19 cellular contexts compared by ENCODE assay signal in genomic region chr11:63548178-63548577, GRCh38. TPM values are rescaled to one million over a fixed set of nuclear protein-coding genes. Genes with fewer than 3 reads are reported as not detected.
"Had no signal": no experiment of that assay in that cellular context is flagged by ENCODE, and none has a peak within 500 bp of the region (broad histone marks: within the 10 kb centered on the region; RNA-seq: fewer than 3 reads in every experiment).

No MANE protein-coding gene starts in this region.

- H3K27ac ChIP-seq: ovary, SK-N-MC, testis, upper lobe of right lung had no signal

- DNase-seq: activated CD4-positive, alpha-beta T cell treated with anti-CD3 and anti-CD28 coated beads, Interleukin-2, amount 10 ng/mL, durations not matched to agents 24 days and 14 days; activated naive CD4-positive, alpha-beta T cell treated with anti-CD3 and anti-CD28 coated beads, Interleukin-2, amount 50 U/mL, for 16 hours; anterior cingulate cortex; left colon; ovary; stimulated activated CD4-positive, alpha-beta T cell treated with anti-CD3 and anti-CD28 coated beads, Interleukin-15, amount 100 ng/mL, for 24 hours; stimulated activated CD4-positive, alpha-beta T cell treated with anti-CD3 and anti-CD28 coated beads, Interleukin-4, amount 100 ng/mL, for 24 hours; stimulated activated naive CD8-positive, alpha-beta T cell treated with anti-CD3 and anti-CD28 coated beads, Interleukin-15, amount 100 ng/mL, for 72 hours; T-helper 1 cell; testis; upper lobe of right lung had no signal

- ATAC-seq: left colon; stimulated activated naive CD8-positive, alpha-beta T cell treated with anti-CD3 and anti-CD28 coated beads, Interleukin-15, amount 100 ng/mL, for 72 hours; upper lobe of right lung; WTC11 had no signal

- H3K36me3 ChIP-seq: ovary had no signal

- H3K4me3 Mint-ChIP-seq: activated CD4-positive, alpha-beta T cell treated with anti-CD3 and anti-CD28 coated beads, Interleukin-2, amount 10 ng/mL, durations not matched to agents 24 days and 14 days; neural crest cell; stimulated activated naive CD8-positive, alpha-beta T cell treated with anti-CD3 and anti-CD28 coated beads, Interleukin-15, amount 100 ng/mL, for 72 hours; WTC11 had no signal

- H3K27ac Mint-ChIP-seq: activated CD4-positive, alpha-beta T cell treated with anti-CD3 and anti-CD28 coated beads, Interleukin-2, amount 10 ng/mL, durations not matched to agents 24 days and 14 days; activated T-helper 2 cell treated with anti-CD3 and anti-CD28 coated beads, Interferon-gamma antibody, Interleukin-2, Interleukin-4, amounts not matched to agents 10 μg/mL and 5 μg/mL and 100 μg/mL, durations not matched to agents 14 hours and 24 hours and 36 hours; stimulated activated naive CD8-positive, alpha-beta T cell treated with anti-CD3 and anti-CD28 coated beads, Interleukin-15, amount 100 ng/mL, for 72 hours; WTC11 had no signal

- H3K27me3 ChIP-seq: ovary, testis, upper lobe of right lung had no signal

- H3K4me1 ChIP-seq: testis had no signal

- H3K27me3 Mint-ChIP-seq: activated CD4-positive, alpha-beta T cell treated with anti-CD3 and anti-CD28 coated beads, Interleukin-2, amount 10 ng/mL, durations not matched to agents 24 days and 14 days; stimulated activated naive CD8-positive, alpha-beta T cell treated with anti-CD3 and anti-CD28 coated beads, Interleukin-15, amount 100 ng/mL, for 72 hours had no signal

- FAIRE-seq: bronchial epithelial cell had no signal

- H3K9me3 ChIP-seq: ovary, testis, upper lobe of right lung had no signal

- H3K9me3 Mint-ChIP-seq: activated CD4-positive, alpha-beta T cell treated with anti-CD3 and anti-CD28 coated beads, Interleukin-2, amount 10 ng/mL, durations not matched to agents 24 days and 14 days; activated T-helper 2 cell treated with anti-CD3 and anti-CD28 coated beads, Interferon-gamma antibody, Interleukin-2, Interleukin-4, amounts not matched to agents 10 μg/mL and 5 μg/mL and 100 μg/mL, durations not matched to agents 14 hours and 24 hours and 36 hours; neural crest cell; stimulated activated naive CD8-positive, alpha-beta T cell treated with anti-CD3 and anti-CD28 coated beads, Interleukin-15, amount 100 ng/mL, for 72 hours had no signal

- H3K4me3 ChIP-seq: ovary, SK-N-MC, testis, upper lobe of right lung had no signal

RNA-seq across cellular contexts. Expression of gene PLAAT4, which starts 11.6 kb away (rescaled TPM):
- total RNA-seq: neural crest cell had no signal

RNA-seq across cellular contexts. Expression of gene PLAAT2, which starts 15.0 kb away (rescaled TPM):
- total RNA-seq: activated CD4-positive, alpha-beta T cell treated with anti-CD3 and anti-CD28 coated beads, Interleukin-2, amount 10 ng/mL, durations not matched to agents 24 days and 14 days; activated T-helper 2 cell treated with anti-CD3 and anti-CD28 coated beads, Interferon-gamma antibody, Interleukin-2, Interleukin-4, amounts not matched to agents 10 μg/mL and 5 μg/mL and 100 μg/mL, durations not matched to agents 14 hours and 24 hours and 36 hours; fibroblast of lung; glomerular endothelial cell; neural crest cell; skeletal muscle tissue had no signal
- polyA plus RNA-seq: fibroblast of lung had no signal

RNA-seq across cellular contexts. Expression of gene LGALS12, which starts 42.3 kb away (rescaled TPM):
- total RNA-seq: activated CD4-positive, alpha-beta T cell treated with anti-CD3 and anti-CD28 coated beads, Interleukin-2, amount 10 ng/mL, durations not matched to agents 24 days and 14 days; bronchial epithelial cell; fibroblast of lung; glomerular endothelial cell; neural crest cell had no signal
- polyA plus RNA-seq: fibroblast of lung had no signal

RNA-seq across cellular contexts. Expression of gene PLAAT5, which starts 57.2 kb away (rescaled TPM):
- total RNA-seq: activated CD4-positive, alpha-beta T cell treated with anti-CD3 and anti-CD28 coated beads, Interleukin-2, amount 10 ng/mL, durations not matched to agents 24 days and 14 days; bronchial epithelial cell; glomerular endothelial cell had no signal
